Comparison of ENCODE assay signal across 10 cellular contexts in the genomic region with DNA sequence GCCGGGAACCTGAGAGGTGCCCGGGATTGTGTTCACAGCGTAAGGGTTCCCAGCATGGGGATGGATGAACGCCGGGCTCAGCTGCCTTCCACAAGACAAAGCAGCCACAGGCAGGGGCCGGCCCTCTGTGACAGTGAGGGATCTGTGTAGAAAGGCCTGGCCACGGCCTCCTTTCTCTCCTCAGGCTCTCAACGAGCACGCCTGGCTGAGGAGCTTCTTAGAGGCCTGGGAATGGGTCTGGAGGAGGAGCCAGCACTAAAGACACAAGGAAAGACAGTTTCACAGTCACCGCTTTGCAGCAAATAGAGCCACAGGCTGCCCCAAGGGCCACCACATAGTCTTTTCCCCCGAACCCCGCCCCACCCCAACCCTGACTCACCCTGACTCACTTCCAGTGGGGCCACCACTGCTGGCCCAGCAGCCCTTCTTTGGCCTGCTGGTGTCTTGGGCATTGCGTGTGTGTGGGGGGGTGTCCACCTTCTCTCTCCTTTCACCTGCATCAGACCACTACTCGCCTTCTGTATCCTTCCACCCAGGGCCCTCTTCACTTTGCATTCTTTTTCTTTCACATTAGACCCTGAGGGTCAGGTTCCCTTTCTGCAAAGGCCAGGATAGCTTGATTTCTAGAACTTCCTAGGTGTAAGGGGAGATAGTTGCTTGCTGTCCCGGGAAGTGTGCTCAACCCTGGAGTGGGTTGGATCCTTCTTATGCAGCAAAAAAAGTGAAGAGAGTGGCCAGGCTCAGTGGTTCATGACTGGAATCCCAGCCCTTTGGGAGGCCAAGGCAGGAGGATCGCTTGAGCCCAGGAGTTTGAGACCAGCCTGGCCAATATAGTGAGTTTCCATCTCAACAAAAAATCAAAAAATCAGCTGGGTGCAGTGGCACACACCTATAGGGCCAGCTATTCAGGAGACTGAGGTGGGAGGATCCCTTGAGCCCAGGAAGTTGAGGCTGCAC. TPM values are rescaled to one million over a fixed set of nuclear protein-coding genes. Genes with fewer than 3 reads are reported as not detected.
A peak's percentile ranks its signal among the peaks of the same experiment; 100 is the strongest.
DNase-seq lines count a peak whose midpoint lies in the region; ATAC-seq and TF ChIP-seq lines count a peak whose summit lies in the region.
"Had no signal": no experiment of that assay in that cellular context is flagged by ENCODE, and none has a peak within 500 bp of the region (broad histone marks: within the 10 kb centered on the region; RNA-seq: fewer than 3 reads in every experiment).

No MANE protein-coding gene starts in this region.

- H3K4me1 Mint-ChIP-seq in activated T-cell treated with anti-CD3 and anti-CD28 coated beads, Interleukin-2, amount 50 U/mL, for 72 hours (ENCODE audit: low read depth) = peaks cover 26% of the 10 kb centered on the region

- H3K9me3 ChIP-seq in thyroid gland (no peaks in the 10 kb centered on the region), MM.1S (replicated peaks; ENCODE audit: insufficient read depth, low read length) (no peaks in the 10 kb centered on the region)
- H3K9me3 ChIP-seq: Caco-2 had no signal

- peak; percentile 25 to 27 for DNase-seq in activated T-cell treated with anti-CD3 and anti-CD28 coated beads, Interleukin-2, amount 50 U/mL, for 72 hours
- DNase-seq in activated T-cell treated with anti-CD3 and anti-CD28 coated beads, Interleukin-2, amount 50 U/mL, for 1 hour = no peak
- DNase-seq in foreskin keratinocyte (peak; percentile 20 to 42), thyroid gland (peak; percentile 43 to 70), MM.1S (no peak), activated gamma-delta T cell treated with Interleukin-2 at 50 U/mL for 16 hours (no peak)

- 56 to 75% methylated on average over 14 to 16 of the region's 16 CpGs for WGBS in thyroid gland, 2 donors

- no peak overlapping the region for H3K4me3 ChIP-seq in thyroid gland (replicated peaks in 1 of 3)
- H3K4me3 ChIP-seq in MM.1S (ENCODE audit: low read length) = no peak overlapping the region

- H3K9ac ChIP-seq in MM.1S (ENCODE audit: low read length) = no peak overlapping the region

- TF ChIP-seq POLR2A in thyroid gland (IDR thresholded peaks at IDR 0.05) = no peak

- no peak overlapping the region for H2AFZ ChIP-seq in MM.1S (ENCODE audit: low read length)

- no peak overlapping the region for H3K27ac ChIP-seq in foreskin keratinocyte
- H3K27ac ChIP-seq in thyroid gland = peak overlapping the region in 2 of 3 donors; percentile 45 to 60
- no peak overlapping the region for H3K27ac ChIP-seq in MM.1S (ENCODE audit: low read length)

- H3F3A ChIP-seq in MM.1S (ENCODE audit: insufficient read depth, low read length) = no peaks in the 10 kb centered on the region

- no peaks in the 10 kb centered on the region for H3K9me2 ChIP-seq in MM.1S (replicated peaks; ENCODE audit: insufficient read depth, low read length)

- H3K79me2 ChIP-seq in MM.1S (ENCODE audit: low read length) = no peaks in the 10 kb centered on the region

- H3K4me1 ChIP-seq in foreskin keratinocyte (peaks cover 6% of the 10 kb centered on the region), thyroid gland (peaks cover 24 to 38% of the 10 kb centered on the region in 2 donors), MM.1S (ENCODE audit: low read length) (no peaks in the 10 kb centered on the region; the same call in 1 of the 2 replicates)

- TF ChIP-seq CTCF in foreskin keratinocyte (conservative IDR thresholded peaks at IDR 0.05) = no peak
- no peak for TF ChIP-seq CTCF in thyroid gland (IDR thresholded peaks at IDR 0.05)
- TF ChIP-seq CTCF in MM.1S (IDR thresholded peaks at IDR 0.05; ENCODE audit: low read length) = no peak

- no peaks in the 10 kb centered on the region for H3K27me3 Mint-ChIP-seq in activated T-cell treated with anti-CD3 and anti-CD28 coated beads, Interleukin-2, amount 50 U/mL, for 72 hours (ENCODE audit: low read depth)

- no peaks in the 10 kb centered on the region for H4K20me1 ChIP-seq in MM.1S (ENCODE audit: insufficient read depth, low read length)

- peaks cover 3% of the 10 kb centered on the region for H3K27me3 ChIP-seq in foreskin keratinocyte
- no peaks in the 10 kb centered on the region for H3K27me3 ChIP-seq in thyroid gland
- H3K27me3 ChIP-seq in MM.1S (replicated peaks; ENCODE audit: insufficient read depth, low read length) = peaks cover 9% of the 10 kb centered on the region; the same call in 1 of the 2 replicates

- H3K9me3 Mint-ChIP-seq in activated T-cell treated with anti-CD3 and anti-CD28 coated beads, Interleukin-2, amount 50 U/mL, for 72 hours = no peaks in the 10 kb centered on the region

- no peak overlapping the region for H3K27ac Mint-ChIP-seq in activated T-cell treated with anti-CD3 and anti-CD28 coated beads, Interleukin-2, amount 50 U/mL, for 72 hours

- no peak overlapping the region for H3K4me3 Mint-ChIP-seq in activated T-cell treated with anti-CD3 and anti-CD28 coated beads, Interleukin-2, amount 50 U/mL, for 72 hours

- H3K4me2 ChIP-seq in MM.1S (ENCODE audit: low read depth, low read length) = no peak overlapping the region

- intact Hi-C loops in thyroid gland (cut with DNase I) = no loop called here

- ATAC-seq in activated T-cell treated with anti-CD3 and anti-CD28 coated beads, Interleukin-2, amount 50 U/mL, for 72 hours (replicated peaks in 1 of 2) = peak; percentile 79 to 86
- peak; percentile 53 for ATAC-seq in SK-N-SH treated with all-trans-retinoic acid at 6 μM for 48 hours
- ATAC-seq in foreskin keratinocyte = peak; percentile 85
- no peak for ATAC-seq in GM18511 (IDR thresholded peaks at IDR 0.05; ENCODE audit: unreplicated experiment)
- ATAC-seq: left lobe of liver had no signal

- no peaks in the 10 kb centered on the region for H3K36me3 Mint-ChIP-seq in activated T-cell treated with anti-CD3 and anti-CD28 coated beads, Interleukin-2, amount 50 U/mL, for 72 hours (ENCODE audit: insufficient read depth in 2 of 2)

- H3K36me3 ChIP-seq in thyroid gland (no peaks in the 10 kb centered on the region), MM.1S (replicated peaks; ENCODE audit: insufficient read depth, low read length) (no peaks in the 10 kb centered on the region)

TF ChIP-seq in SK-N-SH treated with all-trans-retinoic acid at 6 μM for 48 hours, 23 proteins besides CTCF, POLR2A, EP300 and RAD21:
- TF ChIP-seq ISL1 (CRISPR knock-in tag; IDR thresholded peaks at IDR 0.05) = no peak
- TF ChIP-seq, protein P1, sequence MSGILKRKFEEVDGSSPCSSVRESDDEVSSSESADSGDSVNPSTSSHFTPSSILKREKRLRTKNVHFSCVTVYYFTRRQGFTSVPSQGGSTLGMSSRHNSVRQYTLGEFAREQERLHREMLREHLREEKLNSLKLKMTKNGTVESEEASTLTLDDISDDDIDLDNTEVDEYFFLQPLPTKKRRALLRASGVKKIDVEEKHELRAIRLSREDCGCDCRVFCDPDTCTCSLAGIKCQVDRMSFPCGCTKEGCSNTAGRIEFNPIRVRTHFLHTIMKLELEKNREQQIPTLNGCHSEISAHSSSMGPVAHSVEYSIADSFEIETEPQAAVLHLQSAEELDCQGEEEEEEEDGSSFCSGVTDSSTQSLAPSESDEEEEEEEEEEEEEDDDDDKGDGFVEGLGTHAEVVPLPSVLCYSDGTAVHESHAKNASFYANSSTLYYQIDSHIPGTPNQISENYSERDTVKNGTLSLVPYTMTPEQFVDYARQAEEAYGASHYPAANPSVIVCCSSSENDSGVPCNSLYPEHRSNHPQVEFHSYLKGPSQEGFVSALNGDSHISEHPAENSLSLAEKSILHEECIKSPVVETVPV (CRISPR knock-in tag; IDR thresholded peaks at IDR 0.05) = no peak
- TF ChIP-seq BACH2 (CRISPR knock-in tag; IDR thresholded peaks at IDR 0.05; ENCODE audit: borderline replicate concordance) = no peak
TF ChIP-seq in SK-N-SH treated with all-trans-retinoic acid at 6 μM for 48 hours: peak in this region for 0.

RNA-seq across cellular contexts. Expression of a gene that starts 19.3 kb away (rescaled TPM):
- 10 to 100 TPM; 43.9 to 52.0 TPM for total RNA-seq in activated T-cell treated with anti-CD3 and anti-CD28 coated beads, Interleukin-2, amount 50 U/mL, for 72 hours
- total RNA-seq in foreskin keratinocyte (29.2 and 37.1 TPM in 2 replicates), thyroid gland (10 to 100 TPM; 39.9 to 84.2 (median 64.8) TPM)
- 31.6 and 42.7 TPM in 2 replicates for polyA plus RNA-seq in foreskin keratinocyte

Comparison
In these comparisons a context has a peak if more than half of its experiments do, and no peak if none do; other contexts are left out.
1. DNase-seq: peak in activated T-cell treated with anti-CD3 and anti-CD28 coated beads, Interleukin-2, amount 50 U/mL, for 72 hours (2 of 2), foreskin keratinocyte (2 of 2) and thyroid gland (2 of 2); none in activated T-cell treated with anti-CD3 and anti-CD28 coated beads, Interleukin-2, amount 50 U/mL, for 1 hour (single experiment), MM.1S (single experiment) and activated gamma-delta T cell treated with Interleukin-2 at 50 U/mL for 16 hours (single experiment).
2. H3K27ac ChIP-seq: peak in thyroid gland (2 of 3); none in foreskin keratinocyte (single experiment) and MM.1S (single experiment).